ENCODE assay signal across 16 cellular contexts in genomic region chr5:56995605-56996004, GRCh38. TPM values are rescaled to one million over a fixed set of nuclear protein-coding genes. Genes with fewer than 3 reads are reported as not detected.
A peak's percentile ranks its signal among the peaks of the same experiment; 100 is the strongest.
DNase-seq lines count a peak whose midpoint lies in the region; ATAC-seq and TF ChIP-seq lines count a peak whose summit lies in the region.
"Had no signal": no experiment of that assay in that cellular context is flagged by ENCODE, and none has a peak within 500 bp of the region (broad histone marks: within the 10 kb centered on the region; RNA-seq: fewer than 3 reads in every experiment).

No MANE protein-coding gene starts in this region.

- TF ChIP-seq CTCF in fibroblast of mammary gland (conservative IDR thresholded peaks at IDR 0.05; ENCODE audit: control insufficient read depth, insufficient read depth, low read depth, low read length) (no peak), neural progenitor cell (IDR thresholded peaks at IDR 0.05) (no peak)

- H3K4me1 ChIP-seq in neural progenitor cell, result no peaks in the 10 kb centered on the region
- H3K4me1 ChIP-seq: Caco-2, HAP-1 had no signal

- no peaks in the 10 kb centered on the region for H3K9me3 Mint-ChIP-seq in neural progenitor cell
- H3K9me3 Mint-ChIP-seq: CD4-positive, alpha-beta memory T cell had no signal

- DNase-seq in NCI-H226 (peak; percentile 12), fibroblast of mammary gland (ENCODE audit: low read depth) (peak; percentile 5), left colon (no peak), neural progenitor cell (ENCODE audit: low spot score) (no peak), COLO829 (ENCODE audit: low spot score) (no peak)
- DNase-seq: C1 segment of cervical spinal cord, DMS153, DMS79 treated with DMSO at 0.1 percent for 48 hours, GF-D8, GOT3 had no signal

- peak; percentile 89 for ATAC-seq in left colon
- ATAC-seq in HG03442 (IDR thresholded peaks at IDR 0.05; ENCODE audit: unreplicated experiment), result no peak
- no peak for ATAC-seq in HG03520 (IDR thresholded peaks at IDR 0.05; ENCODE audit: unreplicated experiment)
- ATAC-seq in GM18511 (IDR thresholded peaks at IDR 0.05; ENCODE audit: unreplicated experiment), result no peak

- no peak overlapping the region for H3K4me2 ChIP-seq in neural progenitor cell

- H3K9ac ChIP-seq in neural progenitor cell, result no peak overlapping the region

- no peak overlapping the region for H3K27ac Mint-ChIP-seq in neural progenitor cell
- H3K27ac Mint-ChIP-seq: CD4-positive, alpha-beta memory T cell had no signal

- no peak overlapping the region for H3K4me3 ChIP-seq in fibroblast of mammary gland (ENCODE audit: control insufficient read depth, low read depth, low read length)
- no peak overlapping the region for H3K4me3 ChIP-seq in neural progenitor cell
- H3K4me3 ChIP-seq: HAP-1 had no signal

- H3K4me1 Mint-ChIP-seq in neural progenitor cell, result no peaks in the 10 kb centered on the region
- H3K4me1 Mint-ChIP-seq: CD4-positive, alpha-beta memory T cell had no signal

- peak overlapping the region; percentile 68 for H2AFZ ChIP-seq in neural progenitor cell (replicated peaks)

- no peaks in the 10 kb centered on the region for H3K36me3 Mint-ChIP-seq in neural progenitor cell
- H3K36me3 Mint-ChIP-seq: CD4-positive, alpha-beta memory T cell had no signal

- no peaks in the 10 kb centered on the region for H3K79me2 ChIP-seq in neural progenitor cell (ENCODE audit: low read depth)

- no peaks in the 10 kb centered on the region for H3F3A ChIP-seq in neural progenitor cell (ENCODE audit: low read depth)

- H3K27me3 Mint-ChIP-seq in neural progenitor cell (ENCODE audit: insufficient read depth, low read depth), result no peaks in the 10 kb centered on the region

- intact Hi-C loops in left colon (cut with DNase I, micrococcal nuclease), result no loop called here

- no peak overlapping the region for H3K4me3 Mint-ChIP-seq in neural progenitor cell
- H3K4me3 Mint-ChIP-seq: CD4-positive, alpha-beta memory T cell had no signal

- H3K27me3 ChIP-seq in neural progenitor cell, result no peaks in the 10 kb centered on the region

- no peaks in the 10 kb centered on the region for H4K20me1 ChIP-seq in neural progenitor cell (ENCODE audit: low read depth)

- H3K27ac ChIP-seq in neural progenitor cell, result no peak overlapping the region

- H3K36me3 ChIP-seq in neural progenitor cell, result no peaks in the 10 kb centered on the region
- H3K36me3 ChIP-seq: HAP-1 had no signal

- no peaks in the 10 kb centered on the region for H3K9me3 ChIP-seq in neural progenitor cell (ENCODE audit: low read depth)
- H3K9me3 ChIP-seq: HAP-1 had no signal

RNA-seq across cellular contexts. Expression of gene MIER3, which starts 43.7 kb away (rescaled TPM):
- total RNA-seq in left colon (100 to 1,000 TPM in 1 of 2 donors, 10 to 100 TPM in 1; 84.1 to 170 TPM), neural progenitor cell (ENCODE audit: low replicate concordance) (66.2 and 106 TPM in 2 replicates)

Comparison
In these comparisons a context has a peak if more than half of its experiments do, and no peak if none do; other contexts are left out.
1. DNase-seq: peak in NCI-H226 (single experiment) and fibroblast of mammary gland (single experiment); none in left colon (0 of 2), neural progenitor cell (single experiment) and COLO829 (single experiment).